In genomic region chr7:26627221-26627620, GRCh38 we compare ENCODE assay signal across 13 cellular contexts.
DNase-seq lines count a peak whose midpoint lies in the region; ATAC-seq and TF ChIP-seq lines count a peak whose summit lies in the region.
"Had no signal": no experiment of that assay in that cellular context is flagged by ENCODE, and none has a peak within 500 bp of the region (broad histone marks: within the 10 kb centered on the region; RNA-seq: fewer than 3 reads in every experiment).

No MANE protein-coding gene starts in this region.

- TF ChIP-seq CTCF in progenitor cell of endocrine pancreas (IDR thresholded peaks at IDR 0.05; ENCODE audit: unreplicated experiment): no peak
- TF ChIP-seq CTCF in activated CD8-positive, alpha-beta T cell treated with anti-CD3 and anti-CD28 coated beads for 36 hours (IDR thresholded peaks at IDR 0.05): no peak

- H3K9me3 Mint-ChIP-seq in progenitor cell of endocrine pancreas (ENCODE audit: low read depth): no peaks in the 10 kb centered on the region
- H3K9me3 Mint-ChIP-seq in activated CD8-positive, alpha-beta T cell treated with anti-CD3 and anti-CD28 coated beads for 36 hours: no peaks in the 10 kb centered on the region
- H3K9me3 Mint-ChIP-seq: H9 had no signal

- H3K27ac Mint-ChIP-seq in progenitor cell of endocrine pancreas: peak overlapping the region; percentile 18
- no peak overlapping the region for H3K27ac Mint-ChIP-seq in activated CD8-positive, alpha-beta T cell treated with anti-CD3 and anti-CD28 coated beads for 36 hours
- H3K27ac Mint-ChIP-seq: CD4-positive, alpha-beta memory T cell; H9 had no signal

- CTCF ChIA-PET in activated CD8-positive, alpha-beta T cell treated with anti-CD3 and anti-CD28 coated beads for 36 hours (lab: Charles Lee): no interaction called here

- no peak overlapping the region for H3K4me3 Mint-ChIP-seq in progenitor cell of endocrine pancreas (ENCODE audit: low read depth)
- no peak overlapping the region for H3K4me3 Mint-ChIP-seq in activated CD8-positive, alpha-beta T cell treated with anti-CD3 and anti-CD28 coated beads for 36 hours
- H3K4me3 Mint-ChIP-seq: CD4-positive, alpha-beta memory T cell; H9 had no signal

- ATAC-seq in activated CD8-positive, alpha-beta T cell treated with anti-CD3 and anti-CD28 coated beads for 36 hours: no peak
- ATAC-seq in GM19452 (IDR thresholded peaks at IDR 0.05; ENCODE audit: unreplicated experiment): no peak
- ATAC-seq: HCT116 had no signal

- H3K36me3 Mint-ChIP-seq in progenitor cell of endocrine pancreas (ENCODE audit: insufficient read depth): no peaks in the 10 kb centered on the region
- H3K36me3 Mint-ChIP-seq in activated CD8-positive, alpha-beta T cell treated with anti-CD3 and anti-CD28 coated beads for 36 hours (ENCODE audit: low read depth): no peaks in the 10 kb centered on the region
- H3K36me3 Mint-ChIP-seq: CD4-positive, alpha-beta memory T cell had no signal

- peak; percentile 34 for DNase-seq in ecto neural progenitor cell (ENCODE audit: low spot score)
- DNase-seq in mesenteric fat pad (ENCODE audit: low spot score): peak; percentile 39
- DNase-seq in progenitor cell of endocrine pancreas (ENCODE audit: low spot score, unreplicated experiment): no peak
- DNase-seq in OCI-M2 (lab: John Stamatoyannopoulos, UW; ENCODE audit: unreplicated experiment): no peak
- DNase-seq in activated CD8-positive, alpha-beta T cell treated with anti-CD3 and anti-CD28 coated beads for 36 hours: no peak
- DNase-seq: Calu3; CD4-positive, alpha-beta memory T cell; DMS53; GF-D8; GM23248; H9 had no signal

- H3K27me3 Mint-ChIP-seq in progenitor cell of endocrine pancreas: peaks cover 11% of the 10 kb centered on the region
- H3K27me3 Mint-ChIP-seq in activated CD8-positive, alpha-beta T cell treated with anti-CD3 and anti-CD28 coated beads for 36 hours: peaks cover 2% of the 10 kb centered on the region

- POLR2A ChIA-PET in activated CD8-positive, alpha-beta T cell treated with anti-CD3 and anti-CD28 coated beads for 36 hours (lab: Charles Lee): interaction anchor here (2.0 kb wide), 1 partner anchor 257 kb away, joined by 4 read pairs; no protein-coding TSS in a partner anchor

- intact Hi-C loops in activated CD8-positive, alpha-beta T cell treated with anti-CD3 and anti-CD28 coated beads for 36 hours (cut with micrococcal nuclease): no loop called here

- no peaks in the 10 kb centered on the region for H3K4me1 Mint-ChIP-seq in progenitor cell of endocrine pancreas (ENCODE audit: low read depth)
- no peaks in the 10 kb centered on the region for H3K4me1 Mint-ChIP-seq in activated CD8-positive, alpha-beta T cell treated with anti-CD3 and anti-CD28 coated beads for 36 hours (ENCODE audit: low read depth)
- H3K4me1 Mint-ChIP-seq: CD4-positive, alpha-beta memory T cell had no signal

Comparison
In these comparisons a context has a peak if more than half of its experiments do, and no peak if none do; other contexts are left out.
1. DNase-seq: peak in ecto neural progenitor cell (single experiment) and mesenteric fat pad (single experiment); none in progenitor cell of endocrine pancreas (single experiment), OCI-M2 (single experiment) and activated CD8-positive, alpha-beta T cell treated with anti-CD3 and anti-CD28 coated beads for 36 hours (single experiment).